ENCODE assay signal across 8 cellular contexts in genomic region chr10:14954001-14954770, GRCh38. TPM values are rescaled to one million over a fixed set of nuclear protein-coding genes. Genes with fewer than 3 reads are reported as not detected.
A peak's percentile ranks its signal among the peaks of the same experiment; 100 is the strongest.
DNase-seq lines count a peak whose midpoint lies in the region; ATAC-seq, FAIRE-seq and TF ChIP-seq lines count a peak whose summit lies in the region.

DCLRE1C (minus strand) TSS chr10:14954096; CDS start chr10:14954010, 86 bp downstream.

- TSS peak; percentile 98 for BruUV-seq in Caco-2 (replicated peaks; lab: Mats Ljungman, UMichigan)

- H3K4me1 Mint-ChIP-seq in Caco-2 (ENCODE audit: low read depth, unreplicated experiment), result peaks cover 6% of the 10 kb centered on the region
- peaks cover 36% of the 10 kb centered on the region for H3K4me1 Mint-ChIP-seq in memory B cell

- no peaks in the 10 kb centered on the region for H3K9me3 ChIP-seq in Caco-2
- H3K9me3 ChIP-seq in effector memory CD4-positive, alpha-beta T cell (ENCODE audit: control insufficient read depth, low read length), result no peaks in the 10 kb centered on the region

- FAIRE-seq in HTR-8/SVneo (lab: Jason Lieb, UNC), result peak; percentile 33

- H3K27me3 ChIP-seq in Caco-2 (replicated peaks; ENCODE audit: control insufficient read depth, insufficient read depth, low read length), result no peaks in the 10 kb centered on the region
- H3K27me3 ChIP-seq in effector memory CD4-positive, alpha-beta T cell (replicated peaks; ENCODE audit: control insufficient read depth, insufficient read depth, low read length, poor library complexity, severe bottlenecking), result no peaks in the 10 kb centered on the region

- H3K27ac Mint-ChIP-seq in Caco-2 (ENCODE audit: unreplicated experiment), result peak within 1 kb of the TSS; percentile 99
- H3K27ac Mint-ChIP-seq in memory B cell, result peak within 1 kb of the TSS; percentile 90

- H3K4me1 ChIP-seq in Caco-2, result peaks cover 4% of the 10 kb centered on the region; the same call in 1 of the 2 replicates
- H3K4me1 ChIP-seq in effector memory CD4-positive, alpha-beta T cell (ENCODE audit: control insufficient read depth, insufficient read depth, low read length, poor library complexity, severe bottlenecking), result peaks cover 21% of the 10 kb centered on the region

- peak within 1 kb of the TSS; percentile 81 for H3K27ac ChIP-seq in effector memory CD4-positive, alpha-beta T cell (ENCODE audit: insufficient read depth, low read length, poor library complexity, severe bottlenecking)

- H3K36me3 Mint-ChIP-seq in Caco-2 (ENCODE audit: insufficient read depth, unreplicated experiment), result peaks cover 26% of the 10 kb centered on the region
- H3K36me3 Mint-ChIP-seq in memory B cell, result peaks cover 5% of the 10 kb centered on the region

- peak; percentile 72 for ATAC-seq in GM21381 (IDR thresholded peaks at IDR 0.05; ENCODE audit: unreplicated experiment)
- peak; percentile 73 for ATAC-seq in memory B cell (ENCODE audit: low read depth)

- intact Hi-C loops in Caco-2 (cut with micrococcal nuclease; ENCODE audit: unreplicated experiment), result loop anchor here (1.0 to 10.0 kb wide), 4 partner anchors 18 to 379 kb away; partner anchors contain the start of gene SUV39H2

- H3K4me3 ChIP-seq in Caco-2 (ENCODE audit: low read depth, low read length), result peak within 1 kb of the TSS; percentile 85
- H3K4me3 ChIP-seq in effector memory CD4-positive, alpha-beta T cell (ENCODE audit: insufficient read depth, low read depth, low read length, poor library complexity, severe bottlenecking), result peak within 1 kb of the TSS; percentile 56

- no peaks in the 10 kb centered on the region for H3K36me3 ChIP-seq in Caco-2 (ENCODE audit: control insufficient read depth, insufficient read depth, low read length)
- H3K36me3 ChIP-seq in effector memory CD4-positive, alpha-beta T cell (ENCODE audit: control insufficient read depth, insufficient read depth, low read length), result no peaks in the 10 kb centered on the region

- CTCF ChIA-PET in Caco-2 (lab: Charles Lee), result interaction anchor here (0.6 to 2.2 kb wide), 4 partner anchors 18 to 769 kb away, joined by 3 to 12 read pairs (median 5); no protein-coding TSS in a partner anchor

- POLR2A ChIA-PET in Caco-2 (lab: Charles Lee), result interaction anchor here (0.5 to 2.2 kb wide), 9 partner anchors 14 to 1143 kb away, joined by 3 to 25 read pairs (median 3); partner anchors contain the start of genes CDNF, HSPA14, MSANTD7 and SUV39H2

- H3K27me3 Mint-ChIP-seq in Caco-2 (ENCODE audit: insufficient read depth, unreplicated experiment), result no peaks in the 10 kb centered on the region
- H3K27me3 Mint-ChIP-seq in memory B cell, result no peaks in the 10 kb centered on the region

- TF ChIP-seq CTCF in Caco-2 (IDR thresholded peaks at IDR 0.05; ENCODE audit: insufficient read depth in 1 of 2, low read depth in 1 of 2, low read length in 1 of 2, severe bottlenecking in 1 of 2, unreplicated experiment in 1 of 2), result no peak

- H3K9me3 Mint-ChIP-seq in Caco-2 (ENCODE audit: unreplicated experiment) (no peaks in the 10 kb centered on the region), memory B cell (no peaks in the 10 kb centered on the region)

- DNase-seq in Caco-2 (peak; percentile 98), HTR-8/SVneo (ENCODE audit: insufficient read length, low spot score) (peak; percentile 89), NOMO-1 treated with DMSO at 0.1 percent for 48 hours (lab: John Stamatoyannopoulos, UW; ENCODE audit: unreplicated experiment) (peak; percentile 91), memory B cell (ENCODE audit: low spot score in 2 of 2) (peak; percentile 65 to 67)
- peak; percentile 76 for DNase-seq in activated CD8-positive, alpha-beta memory T cell treated with anti-CD3 and anti-CD28 coated beads for 4 hours (ENCODE audit: low read depth in 2 of 2)
- DNase-seq in effector memory CD4-positive, alpha-beta T cell, result peak; percentile 77 to 82 (median 78)
- DNase-seq in stimulated activated CD8-positive, alpha-beta memory T cell treated with anti-CD3 and anti-CD28 coated beads, Interleukin-12 subunit alpha, Interleukin-12 subunit beta, amount 100 ng/mL, for 1 hour (ENCODE audit: low read depth), result peak; percentile 79

- H3K4me3 Mint-ChIP-seq in Caco-2 (ENCODE audit: unreplicated experiment) (peak within 1 kb of the TSS; percentile 87), memory B cell (peak within 1 kb of the TSS; percentile 88)

RNA-seq across cellular contexts. Expression of gene DCLRE1C, which starts in this region (rescaled TPM):
- 23.7 and 25.8 TPM in 2 replicates for total RNA-seq in Caco-2 (2022)

Comparison
In these comparisons a context has a peak if more than half of its experiments do, and no peak if none do; other contexts are left out.
1. Peak in every context shown above with its lines: DNase-seq, ATAC-seq, H3K4me3 ChIP-seq and H3K27ac ChIP-seq.